9 cellular contexts compared by ENCODE assay signal in genomic region chr7:5420841-5421625, GRCh38. TPM values are rescaled to one million over a fixed set of nuclear protein-coding genes. Genes with fewer than 3 reads are reported as not detected.
DNase-seq lines count a peak whose midpoint lies in the region; ATAC-seq, FAIRE-seq and TF ChIP-seq lines count a peak whose summit lies in the region.
"Had no signal": no experiment of that assay in that cellular context is flagged by ENCODE, and none has a peak within 500 bp of the region (broad histone marks: within the 10 kb centered on the region; RNA-seq: fewer than 3 reads in every experiment).

No MANE protein-coding gene starts in this region.

- H3K4me1 ChIP-seq in adipocyte (ENCODE audit: control insufficient read depth, insufficient read depth, low read length), result peaks cover 19% of the 10 kb centered on the region
- peaks cover 15% of the 10 kb centered on the region for H3K4me1 ChIP-seq in iPS-20b (ENCODE audit: insufficient read depth, low read length)

- POLR2A ChIA-PET in HEK293T (lab: Yijun Ruan, JAX), result interaction anchor here (1.7 kb wide), 1 partner anchor 38 kb away, joined by 3 read pairs; no protein-coding TSS in a partner anchor

- TF ChIP-seq POLR2A in GM12891 (IDR thresholded peaks at IDR 0.05; ENCODE audit: low read depth, low read length), result no peak

- no peak overlapping the region for H3K27ac ChIP-seq in iPS-20b (ENCODE audit: low read length)

- CTCF ChIA-PET in HEK293T (lab: Yijun Ruan, JAX), result no interaction called here

- H3K9me3 ChIP-seq in adipocyte (ENCODE audit: control insufficient read depth, low read length), result no peaks in the 10 kb centered on the region
- no peaks in the 10 kb centered on the region for H3K9me3 ChIP-seq in iPS-20b (ENCODE audit: insufficient read depth, low read depth, low read length)

- H3K9ac ChIP-seq in adipocyte (ENCODE audit: low read length) (peak overlapping the region; percentile 100), iPS-20b (ENCODE audit: low read depth, low read length) (peak overlapping the region; percentile 77)

- no peaks in the 10 kb centered on the region for H3K27me3 ChIP-seq in adipocyte (replicated peaks; ENCODE audit: control insufficient read depth, insufficient read depth, low read length)
- H3K27me3 ChIP-seq in iPS-20b (ENCODE audit: insufficient read depth, low read length), result peaks cover 87% of the 10 kb centered on the region

- no peaks in the 10 kb centered on the region for H3K36me3 ChIP-seq in adipocyte (ENCODE audit: control insufficient read depth, insufficient read depth, low read length, severe bottlenecking)
- no peaks in the 10 kb centered on the region for H3K36me3 ChIP-seq in iPS-20b (ENCODE audit: insufficient read depth, low read depth, low read length)

- peak; percentile 42 for DNase-seq in ACHN
- no peak for DNase-seq in HEK293T (ENCODE audit: extremely low spot score)
- DNase-seq in adipocyte (ENCODE audit: low read depth), result no peak
- peak; percentile 42 for DNase-seq in stimulated activated CD8-positive, alpha-beta memory T cell treated with anti-CD3 and anti-CD28 coated beads, Interleukin-4, amount 100 ng/mL, for 48 hours
- no peak for DNase-seq in GM12891 (ENCODE audit: insufficient read length, low spot score)
- no peak for DNase-seq in T1000 (lab: John Stamatoyannopoulos, UW)

- peak overlapping the region; percentile 97 for H3K4me3 ChIP-seq in adipocyte (ENCODE audit: low read length)
- peak overlapping the region; percentile 69 for H3K4me3 ChIP-seq in iPS-20b (ENCODE audit: low read length)

- FAIRE-seq in GM12891 (lab: Jason Lieb, UNC), result no peak
- FAIRE-seq: islet of Langerhans had no signal

- ATAC-seq in GM18868 (IDR thresholded peaks at IDR 0.05; ENCODE audit: unreplicated experiment), result no peak

- in situ Hi-C loops in ACHN (cut with HindIII; ENCODE audit: low pct_ligation_motif_present, low pct_unique_long_range_greater_than_20kb, low sequenced_read_pairs), result no loop called here

TF ChIP-seq in HEK293T, 16 proteins besides CTCF, POLR2A, EP300 and RAD21:
- peak; percentile 12; the same call in 1 of the 2 replicates for TF ChIP-seq LEF1 (IDR thresholded peaks at IDR 0.05; ENCODE audit: borderline replicate concordance)
- no peak for TF ChIP-seq NFRKB (IDR thresholded peaks at IDR 0.05)

TF ChIP-seq in GM12891, 5 proteins besides CTCF, POLR2A, EP300 and RAD21:
- TF ChIP-seq PAX5 (IDR thresholded peaks at IDR 0.05; ENCODE audit: insufficient read depth, low read length, severe bottlenecking) (no peak), SPI1 (IDR thresholded peaks at IDR 0.05; ENCODE audit: low read depth, low read length) (no peak), POU2F2 (IDR thresholded peaks at IDR 0.05; ENCODE audit: low read depth, low read length) (no peak), TAF1 (IDR thresholded peaks at IDR 0.05; ENCODE audit: low read depth, low read length) (no peak), POLR2AphosphoS5 (IDR thresholded peaks at IDR 0.05; ENCODE audit: low read depth, low read length) (no peak)

RNA-seq across cellular contexts. Expression of gene TNRC18, which starts 2.6 kb away (rescaled TPM):
- 14.7 TPM for polyA plus RNA-seq in GM12891 (2012; ENCODE audit: low read depth, missing spikeins)

Comparison
In these comparisons a context has a peak if more than half of its experiments do, and no peak if none do; other contexts are left out.
1. DNase-seq: peak in ACHN (single experiment) and stimulated activated CD8-positive, alpha-beta memory T cell treated with anti-CD3 and anti-CD28 coated beads, Interleukin-4, amount 100 ng/mL, for 48 hours (single experiment); none in HEK293T (single experiment), adipocyte (single experiment), GM12891 (single experiment) and T1000 (single experiment).